18 cellular contexts compared by ENCODE assay signal in the genomic region with DNA sequence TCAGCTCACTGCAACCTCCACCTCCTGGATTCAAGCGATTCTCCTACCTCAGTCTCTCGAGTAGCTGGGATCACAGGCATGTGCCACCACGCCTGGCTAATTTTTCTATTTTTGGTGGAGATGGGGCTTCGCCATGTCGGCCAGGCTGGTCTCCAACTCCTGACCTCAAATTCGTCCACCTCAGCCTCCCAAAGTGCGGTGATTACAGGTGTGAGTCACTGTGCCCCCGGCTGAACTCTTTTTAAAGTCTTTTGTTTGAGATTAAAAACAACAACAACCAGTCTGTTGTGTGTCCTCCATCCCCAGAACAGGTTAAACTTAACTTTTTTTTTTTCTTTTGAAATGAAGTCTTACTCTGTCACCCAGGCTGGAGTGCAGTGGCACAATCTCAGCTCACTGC. TPM values are rescaled to one million over a fixed set of nuclear protein-coding genes. Genes with fewer than 3 reads are reported as not detected.
DNase-seq lines count a peak whose midpoint lies in the region; ATAC-seq and TF ChIP-seq lines count a peak whose summit lies in the region.
"Had no signal": no experiment of that assay in that cellular context is flagged by ENCODE, and none has a peak within 500 bp of the region (broad histone marks: within the 10 kb centered on the region; RNA-seq: fewer than 3 reads in every experiment).

No MANE protein-coding gene starts in this region.

- H3K27ac ChIP-seq in breast epithelium (no peak overlapping the region), HCT116 (ENCODE audit: low read depth, low read length) (no peak overlapping the region), thyroid gland (no peak overlapping the region)
- H3K27ac ChIP-seq: 22Rv1, BLaER1, HL-60 had no signal

- TF ChIP-seq POLR2A in breast epithelium (IDR thresholded peaks at IDR 0.05) (no peak), HCT116 (IDR thresholded peaks at IDR 0.05; ENCODE audit: borderline replicate concordance, extremely low read depth, insufficient read depth, insufficient read length) (no peak), thyroid gland (IDR thresholded peaks at IDR 0.05) (no peak)

- H3K9me3 Mint-ChIP-seq in MCF 10A (ENCODE audit: unreplicated experiment), result no peaks in the 10 kb centered on the region
- no peaks in the 10 kb centered on the region for H3K9me3 Mint-ChIP-seq in activated naive CD8-positive, alpha-beta T cell treated with anti-CD3 and anti-CD28 coated beads for 36 hours
- H3K9me3 Mint-ChIP-seq: CD4-positive, alpha-beta memory T cell; H9 had no signal

- DNase-seq in MCF 10A (ENCODE audit: unreplicated experiment) (peak; percentile 18), breast epithelium (ENCODE audit: low spot score in 2 of 2) (no peak), HCT116 (ENCODE audit: low read depth, low spot score) (no peak), RPMI7951 (ENCODE audit: low read depth) (peak; percentile 59), thyroid gland (no peak)
- DNase-seq in activated naive CD8-positive, alpha-beta T cell treated with anti-CD3 and anti-CD28 coated beads for 36 hours, result no peak
- DNase-seq: CD4-positive, alpha-beta memory T cell; DMS79 treated with DMSO at 0.1 percent for 48 hours; EL; GDM1; H9 had no signal

- no peaks in the 10 kb centered on the region for H3K27me3 Mint-ChIP-seq in MCF 10A (ENCODE audit: insufficient read depth, unreplicated experiment)
- no peaks in the 10 kb centered on the region for H3K27me3 Mint-ChIP-seq in activated naive CD8-positive, alpha-beta T cell treated with anti-CD3 and anti-CD28 coated beads for 36 hours
- H3K27me3 Mint-ChIP-seq: CD4-positive, alpha-beta memory T cell had no signal

- H4K20me1 ChIP-seq in HCT116 (ENCODE audit: insufficient read depth), result no peaks in the 10 kb centered on the region
- H4K20me1 ChIP-seq: BLaER1 had no signal

- TF ChIP-seq CTCF in MCF 10A (IDR thresholded peaks at IDR 0.05; ENCODE audit: unreplicated experiment), result no peak
- no peak for TF ChIP-seq CTCF in breast epithelium (IDR thresholded peaks at IDR 0.05)
- TF ChIP-seq CTCF in HCT116 (IDR thresholded peaks at IDR 0.05 in 2 of 3, conservative IDR thresholded peaks at IDR 0.05 in 1 of 3; ENCODE audit: borderline replicate concordance in 1 of 3, insufficient read depth in 1 of 3, low read depth in 2 of 3, low read length in 2 of 3), result no peak
- no peak for TF ChIP-seq CTCF in thyroid gland (IDR thresholded peaks at IDR 0.05)

- BruUV-seq in MCF 10A (replicated peaks; lab: Mats Ljungman, UMichigan) (no TSS peak), HCT116 (replicated peaks; lab: Mats Ljungman, UMichigan) (no TSS peak)

- H3K4me2 ChIP-seq in HCT116 (ENCODE audit: low read length), result no peak overlapping the region
- H3K4me2 ChIP-seq: BLaER1 had no signal

- TF ChIP-seq RAD21 in HCT116 (IDR thresholded peaks at IDR 0.05; ENCODE audit: low read depth), result no peak

- no peaks in the 10 kb centered on the region for H3K27me3 ChIP-seq in breast epithelium
- H3K27me3 ChIP-seq in HCT116 (ENCODE audit: insufficient read depth, low read length), result no peaks in the 10 kb centered on the region
- no peaks in the 10 kb centered on the region for H3K27me3 ChIP-seq in thyroid gland
- H3K27me3 ChIP-seq: BLaER1 had no signal

- no peaks in the 10 kb centered on the region for H3K79me2 ChIP-seq in HCT116 (ENCODE audit: insufficient read depth, low read length)

- WGBS in thyroid gland, 2 donors, result 82 to 93% methylated on average over 8 of the region's 8 CpGs

- peak overlapping the region; percentile 21 for H2AFZ ChIP-seq in HCT116 (ENCODE audit: low read depth, low read length, poor library complexity, severe bottlenecking)

- H3K4me1 Mint-ChIP-seq in MCF 10A (ENCODE audit: insufficient read depth, unreplicated experiment), result peaks cover 17% of the 10 kb centered on the region
- H3K4me1 Mint-ChIP-seq in activated naive CD8-positive, alpha-beta T cell treated with anti-CD3 and anti-CD28 coated beads for 36 hours, result peaks cover 7% of the 10 kb centered on the region

- CTCF ChIA-PET in MCF 10A (lab: Yijun Ruan, JAX) (interaction anchor here (0.7 kb wide), 1 partner anchor 49 kb away, joined by 3 read pairs; no protein-coding TSS in a partner anchor), HCT116 (lab: Charles Lee) (no interaction called here)

- RAD21 ChIA-PET in HCT116 (lab: Charles Lee; ENCODE audit: low non-redundant PET in 1 of 2, low total read pairs in 2 of 2, uncharacterized antibody in 2 of 2, unreplicated experiment in 2 of 2), result no interaction called here

- intact Hi-C loops in MCF 10A (cut with micrococcal nuclease), result no loop called here
- intact Hi-C loops in breast epithelium (cut with DNase I; ENCODE audit: low total_unique reads), result no loop called here
- intact Hi-C loops in HCT116 (cut with micrococcal nuclease), result no loop called here
- intact Hi-C loops in thyroid gland (cut with DNase I), result no loop called here

- H3K4me3 ChIP-seq in breast epithelium, result no peak overlapping the region
- H3K4me3 ChIP-seq in HCT116 (replicated peaks in 1 of 2; ENCODE audit: low read depth in 1 of 2, low read length in 2 of 2), result no peak overlapping the region
- H3K4me3 ChIP-seq in thyroid gland (replicated peaks in 1 of 3), result no peak overlapping the region
- H3K4me3 ChIP-seq: BLaER1, K562 had no signal

- no peaks in the 10 kb centered on the region for H3K9me2 ChIP-seq in HCT116 (ENCODE audit: insufficient read depth)

- no peaks in the 10 kb centered on the region for H3K36me3 Mint-ChIP-seq in MCF 10A (ENCODE audit: insufficient read depth, unreplicated experiment)
- no peaks in the 10 kb centered on the region for H3K36me3 Mint-ChIP-seq in activated naive CD8-positive, alpha-beta T cell treated with anti-CD3 and anti-CD28 coated beads for 36 hours
- H3K36me3 Mint-ChIP-seq: CD4-positive, alpha-beta memory T cell had no signal

- POLR2A ChIA-PET in MCF 10A (lab: Yijun Ruan, JAX) (interaction anchor here (0.8 to 0.9 kb wide), 2 partner anchors 34 to 49 kb away, joined by 3 to 4 read pairs; no protein-coding TSS in a partner anchor), HCT116 (lab: Charles Lee) (no interaction called here)

- H3K27ac Mint-ChIP-seq in MCF 10A (ENCODE audit: low read depth, unreplicated experiment), result no peak overlapping the region
- H3K27ac Mint-ChIP-seq in activated naive CD8-positive, alpha-beta T cell treated with anti-CD3 and anti-CD28 coated beads for 36 hours, result no peak overlapping the region
- H3K27ac Mint-ChIP-seq: CD14-positive monocyte, H9 had no signal

- no peak overlapping the region for H3K9ac ChIP-seq in HCT116 (ENCODE audit: low read length)
- H3K9ac ChIP-seq: BLaER1 had no signal

- no peak overlapping the region for H3K4me3 Mint-ChIP-seq in MCF 10A (ENCODE audit: unreplicated experiment)
- no peak overlapping the region for H3K4me3 Mint-ChIP-seq in activated naive CD8-positive, alpha-beta T cell treated with anti-CD3 and anti-CD28 coated beads for 36 hours
- H3K4me3 Mint-ChIP-seq: CD14-positive monocyte; CD4-positive, alpha-beta memory T cell; H9 had no signal

- no peaks in the 10 kb centered on the region for H3K36me3 ChIP-seq in breast epithelium
- H3K36me3 ChIP-seq in HCT116 (ENCODE audit: control insufficient read depth in 1 of 2, insufficient read depth in 2 of 2, low read length in 2 of 2), result no peaks in the 10 kb centered on the region
- H3K36me3 ChIP-seq in thyroid gland, result no peaks in the 10 kb centered on the region
- H3K36me3 ChIP-seq: BLaER1 had no signal

- H3K4me1 ChIP-seq in breast epithelium (no peaks in the 10 kb centered on the region), HCT116 (ENCODE audit: control insufficient read depth in 1 of 2, insufficient read depth in 2 of 2, low read length in 2 of 2) (peaks cover 0 to 5% of the 10 kb centered on the region in 2 experiments; a peak in 2 of 4 replicates), thyroid gland (no peaks in the 10 kb centered on the region)
- H3K4me1 ChIP-seq: BLaER1 had no signal

- H3K9me3 ChIP-seq in breast epithelium, result no peaks in the 10 kb centered on the region
- H3K9me3 ChIP-seq in HCT116 (ENCODE audit: control insufficient read depth in 1 of 2, insufficient read depth in 1 of 2, low read depth in 1 of 2, low read length in 2 of 2), result no peaks in the 10 kb centered on the region
- H3K9me3 ChIP-seq in thyroid gland, result no peaks in the 10 kb centered on the region
- H3K9me3 ChIP-seq: BLaER1 had no signal

- ATAC-seq in HCT116 (no peak), GM21619 (IDR thresholded peaks at IDR 0.05; ENCODE audit: unreplicated experiment) (no peak), GM19351 (IDR thresholded peaks at IDR 0.05; ENCODE audit: unreplicated experiment) (no peak)
- ATAC-seq: K562 had no signal

TF ChIP-seq in HCT116, 20 proteins besides CTCF, POLR2A, EP300 and RAD21 (continues in another document):
- TF ChIP-seq ZFX (IDR thresholded peaks at IDR 0.05) (no peak), ZNF274 (IDR thresholded peaks at IDR 0.05; ENCODE audit: low read depth, low read length) (no peak), POLR2AphosphoS5 (IDR thresholded peaks at IDR 0.05; ENCODE audit: low read depth, low read length) (no peak), EGR1 (IDR thresholded peaks at IDR 0.05; ENCODE audit: low read depth) (no peak), ELF1 (IDR thresholded peaks at IDR 0.05; ENCODE audit: borderline replicate concordance, low read depth) (no peak), SP1 (IDR thresholded peaks at IDR 0.05; ENCODE audit: low read depth) (no peak), TCF7L2 (IDR thresholded peaks at IDR 0.05; ENCODE audit: borderline replicate concordance, extremely low read depth, insufficient read depth, insufficient read length) (no peak), CBX3 (IDR thresholded peaks at IDR 0.05; ENCODE audit: low read depth) (no peak)
- TF ChIP-seq, protein P1, sequence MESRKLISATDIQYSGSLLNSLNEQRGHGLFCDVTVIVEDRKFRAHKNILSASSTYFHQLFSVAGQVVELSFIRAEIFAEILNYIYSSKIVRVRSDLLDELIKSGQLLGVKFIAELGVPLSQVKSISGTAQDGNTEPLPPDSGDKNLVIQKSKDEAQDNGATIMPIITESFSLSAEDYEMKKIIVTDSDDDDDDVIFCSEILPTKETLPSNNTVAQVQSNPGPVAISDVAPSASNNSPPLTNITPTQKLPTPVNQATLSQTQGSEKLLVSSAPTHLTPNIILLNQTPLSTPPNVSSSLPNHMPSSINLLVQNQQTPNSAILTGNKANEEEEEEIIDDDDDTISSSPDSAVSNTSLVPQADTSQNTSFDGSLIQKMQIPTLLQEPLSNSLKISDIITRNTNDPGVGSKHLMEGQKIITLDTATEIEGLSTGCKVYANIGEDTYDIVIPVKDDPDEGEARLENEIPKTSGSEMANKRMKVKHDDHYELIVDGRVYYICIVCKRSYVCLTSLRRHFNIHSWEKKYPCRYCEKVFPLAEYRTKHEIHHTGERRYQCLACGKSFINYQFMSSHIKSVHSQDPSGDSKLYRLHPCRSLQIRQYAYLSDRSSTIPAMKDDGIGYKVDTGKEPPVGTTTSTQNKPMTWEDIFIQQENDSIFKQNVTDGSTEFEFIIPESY (IDR thresholded peaks at IDR 0.05; ENCODE audit: extremely low read depth, insufficient replicate concordance, low read length), result no peak

RNA-seq across cellular contexts. Expression of a gene that starts 36.3 kb away (rescaled TPM):
- 74.4 and 84.7 TPM in 2 replicates for total RNA-seq in MCF 10A (2022)
- 100 to 1,000 TPM in 1 of 3 donors, 10 to 100 TPM in 2; 64.9 to 143 (median 88.7) TPM for total RNA-seq in breast epithelium
- 72.7 TPM for total RNA-seq in HCT116 (2021; ENCODE audit: unreplicated experiment)
- 42.2 and 46.5 TPM in 2 replicates for polyA plus RNA-seq in HCT116 (2012)
- total RNA-seq in RPMI7951 (2014; rRNA removed; shearing (Covaris generic)), result 76.4 and 92.3 TPM in 2 replicates
- 10 to 100 TPM; 88.7 to 93.5 TPM for total RNA-seq in activated naive CD8-positive, alpha-beta T cell treated with anti-CD3 and anti-CD28 coated beads for 36 hours
- 10 to 100 TPM; 60.4 to 99.3 (median 78.5) TPM for total RNA-seq in thyroid gland

Comparison
In these comparisons a context has a peak if more than half of its experiments do, and no peak if none do; other contexts are left out.
1. DNase-seq: peak in MCF 10A (single experiment) and RPMI7951 (single experiment); none in breast epithelium (0 of 2), HCT116 (single experiment), activated naive CD8-positive, alpha-beta T cell treated with anti-CD3 and anti-CD28 coated beads for 36 hours (single experiment) and thyroid gland (0 of 2).